In genomic region chr5:16520806-16521205, GRCh38 we compare ENCODE assay signal across 27 cellular contexts. TPM values are rescaled to one million over a fixed set of nuclear protein-coding genes. Genes with fewer than 3 reads are reported as not detected.
A peak's percentile ranks its signal among the peaks of the same experiment; 100 is the strongest.
DNase-seq lines count a peak whose midpoint lies in the region; ATAC-seq and TF ChIP-seq lines count a peak whose summit lies in the region.
"Had no signal": no experiment of that assay in that cellular context is flagged by ENCODE, and none has a peak within 500 bp of the region (broad histone marks: within the 10 kb centered on the region; RNA-seq: fewer than 3 reads in every experiment).

No MANE protein-coding gene starts in this region.

- no peaks in the 10 kb centered on the region for H3K36me3 ChIP-seq in body of pancreas (replicated peaks in 1 of 2; ENCODE audit: insufficient read depth in 1 of 2, low read depth in 2 of 2)
- H3K36me3 ChIP-seq in mucosa of descending colon (ENCODE audit: low read depth) = no peaks in the 10 kb centered on the region
- H3K36me3 ChIP-seq: gastrocnemius medialis, SJCRH30 had no signal

- DNase-seq in Calu3 (peak; percentile 34), body of pancreas (peak; percentile 43 to 53 (median 44)), mucosa of descending colon (peak; percentile 62 to 74 (median 67)), NOMO-1 treated with dmso at 0.1 percent for 144 hours (lab: John Stamatoyannopoulos, UW; ENCODE audit: unreplicated experiment) (no peak), NAMALWA (ENCODE audit: low spot score) (no peak)
- DNase-seq: activated CD4-positive, alpha-beta T cell treated with anti-CD3 and anti-CD28 coated beads for 48 hours; activated CD8-positive, alpha-beta memory T cell treated with anti-CD3 and anti-CD28 coated beads, Interleukin-2, amount 10 ng/mL, durations not matched to agents 7 days and 5 days; activated naive CD4-positive, alpha-beta T cell treated with anti-CD3 and anti-CD28 coated beads, Interleukin-2, amount 50 U/mL, for 16 hours; effector CD4-positive, alpha-beta T cell; gastrocnemius medialis; hypothalamus; islet precursor cell; mesendoderm; MV-4-11; NCI-H187; NCI-H345; NCI-H82; posterior cingulate gyrus; SJCRH30; T-cell had no signal

- peaks cover 39% of the 10 kb centered on the region for H3K4me1 Mint-ChIP-seq in Calu3 (ENCODE audit: low read depth, unreplicated experiment)
- H3K4me1 Mint-ChIP-seq: neural crest cell had no signal

- ATAC-seq in body of pancreas (peak; percentile 75), mucosa of descending colon (peak; percentile 74), HG02623 (IDR thresholded peaks at IDR 0.05; ENCODE audit: unreplicated experiment) (no peak), esophagus mucosa (no peak)
- ATAC-seq: activated CD8-positive, alpha-beta memory T cell treated with anti-CD3 and anti-CD28 coated beads, Interleukin-2, amount 10 ng/mL, durations not matched to agents 7 days and 5 days; gastrocnemius medialis; T-cell had no signal

- intact Hi-C loops in Calu3 (cut with micrococcal nuclease; ENCODE audit: unreplicated experiment) = loop anchor here (1.0 kb wide), 2 partner anchors 13 to 32 kb away; no protein-coding TSS in a partner anchor
- intact Hi-C loops in body of pancreas (cut with DNase I) = no loop called here
- intact Hi-C loops in mucosa of descending colon (cut with DNase I, micrococcal nuclease) = no loop called here

- H3K27me3 Mint-ChIP-seq in Calu3 (ENCODE audit: unreplicated experiment) = no peaks in the 10 kb centered on the region
- H3K27me3 Mint-ChIP-seq: activated CD8-positive, alpha-beta memory T cell treated with anti-CD3 and anti-CD28 coated beads, Interleukin-2, amount 10 ng/mL, durations not matched to agents 7 days and 5 days; T-cell had no signal

- TF ChIP-seq CTCF in 22Rv1 (IDR thresholded peaks at IDR 0.05) = no peak
- no peak for TF ChIP-seq CTCF in Calu3 (IDR thresholded peaks at IDR 0.05; ENCODE audit: unreplicated experiment)
- no peak for TF ChIP-seq CTCF in body of pancreas (IDR thresholded peaks at IDR 0.05)
- no peak for TF ChIP-seq CTCF in mucosa of descending colon (IDR thresholded peaks at IDR 0.05)

- H3K4me3 ChIP-seq in body of pancreas = no peak overlapping the region
- no peak overlapping the region for H3K4me3 ChIP-seq in mucosa of descending colon
- H3K4me3 ChIP-seq: gastrocnemius medialis, PC-9, SJCRH30 had no signal

- BruUV-seq in Calu3 (replicated peaks; lab: Mats Ljungman, UMichigan) = no TSS peak

- CTCF ChIA-PET in Calu3 (lab: Charles Lee) = interaction anchor here (0.8 to 1.4 kb wide), 3 partner anchors 28 to 32 kb away, joined by 3 to 5 read pairs (median 3); no protein-coding TSS in a partner anchor

- whole genome bisulfite sequencing in body of pancreas, 2 donors = 13 to 23% methylated on average over 4 of the region's 4 CpGs

- H3K9me3 ChIP-seq in body of pancreas (no peaks in the 10 kb centered on the region), mucosa of descending colon (no peaks in the 10 kb centered on the region)
- H3K9me3 ChIP-seq: gastrocnemius medialis, SJCRH30 had no signal

- H3K4me1 ChIP-seq in body of pancreas (peaks cover 34% of the 10 kb centered on the region), mucosa of descending colon (ENCODE audit: low read depth) (peaks cover 30% of the 10 kb centered on the region)
- H3K4me1 ChIP-seq: SJCRH30 had no signal

- H3K36me3 Mint-ChIP-seq in Calu3 (ENCODE audit: insufficient read depth, unreplicated experiment) = peaks cover 12% of the 10 kb centered on the region
- H3K36me3 Mint-ChIP-seq: activated CD8-positive, alpha-beta memory T cell treated with anti-CD3 and anti-CD28 coated beads, Interleukin-2, amount 10 ng/mL, durations not matched to agents 7 days and 5 days had no signal

- H3K9me3 Mint-ChIP-seq in Calu3 (ENCODE audit: low read depth, unreplicated experiment) = no peaks in the 10 kb centered on the region
- H3K9me3 Mint-ChIP-seq: activated T-helper 1 cell treated with anti-CD3 and anti-CD28 coated beads, Interleukin-12 subunit alpha, Interleukin-12 subunit beta, Interleukin-2, Interleukin-4 antibody, amounts not matched to agents 30 ng/mL and 10 ng/mL and 1 ng/mL, durations not matched to agents 14 hours and 24 hours and 36 hours; neural crest cell; T-cell had no signal

- H3K27ac Mint-ChIP-seq in Calu3 (ENCODE audit: unreplicated experiment) = peak overlapping the region; percentile 90
- H3K27ac Mint-ChIP-seq: activated CD8-positive, alpha-beta memory T cell treated with anti-CD3 and anti-CD28 coated beads, Interleukin-2, amount 10 ng/mL, durations not matched to agents 7 days and 5 days; activated T-helper 1 cell treated with anti-CD3 and anti-CD28 coated beads, Interleukin-12 subunit alpha, Interleukin-12 subunit beta, Interleukin-2, Interleukin-4 antibody, amounts not matched to agents 30 ng/mL and 10 ng/mL and 1 ng/mL, durations not matched to agents 14 hours and 24 hours and 36 hours; T-cell had no signal

- no peaks in the 10 kb centered on the region for H3K27me3 ChIP-seq in body of pancreas
- H3K27me3 ChIP-seq: gastrocnemius medialis, SJCRH30 had no signal

- H3K4me3 Mint-ChIP-seq in Calu3 (ENCODE audit: low read depth, unreplicated experiment) = peak overlapping the region; percentile 45
- H3K4me3 Mint-ChIP-seq: activated CD8-positive, alpha-beta memory T cell treated with anti-CD3 and anti-CD28 coated beads, Interleukin-2, amount 10 ng/mL, durations not matched to agents 7 days and 5 days; activated T-helper 1 cell treated with anti-CD3 and anti-CD28 coated beads, Interleukin-12 subunit alpha, Interleukin-12 subunit beta, Interleukin-2, Interleukin-4 antibody, amounts not matched to agents 30 ng/mL and 10 ng/mL and 1 ng/mL, durations not matched to agents 14 hours and 24 hours and 36 hours; neural crest cell; T-cell had no signal

- peak overlapping the region; percentile 71 for H3K27ac ChIP-seq in 22Rv1
- peak overlapping the region; percentile 94 to 97 (median 95) for H3K27ac ChIP-seq in body of pancreas
- H3K27ac ChIP-seq: gastrocnemius medialis, KMS-11, PC-9, SJCRH30 had no signal

- TF ChIP-seq POLR2A in body of pancreas (IDR thresholded peaks at IDR 0.05) = peak in 1 of 3 donors; percentile 1

RNA-seq across cellular contexts. Expression of gene ZNF622, which starts 55.2 kb away (rescaled TPM):
- total RNA-seq in Calu3 (2022) (28.6 and 31.5 TPM in 2 replicates), body of pancreas (10 to 100 TPM; 28.0 to 45.1 TPM), mucosa of descending colon (10 to 100 TPM; 34.1 to 48.5 (median 38.4) TPM), esophagus mucosa (15.5 TPM)

Comparison
In these comparisons a context has a peak if more than half of its experiments do, and no peak if none do; other contexts are left out.
1. DNase-seq: peak in Calu3 (single experiment), body of pancreas (4 of 4) and mucosa of descending colon (3 of 3); none in NOMO-1 treated with dmso at 0.1 percent for 144 hours (single experiment) and NAMALWA (single experiment).
2. ATAC-seq: peak in body of pancreas (single experiment) and mucosa of descending colon (single experiment); none in HG02623 (single experiment) and esophagus mucosa (single experiment).